3 cellular contexts compared by ENCODE assay signal in the genomic region with DNA sequence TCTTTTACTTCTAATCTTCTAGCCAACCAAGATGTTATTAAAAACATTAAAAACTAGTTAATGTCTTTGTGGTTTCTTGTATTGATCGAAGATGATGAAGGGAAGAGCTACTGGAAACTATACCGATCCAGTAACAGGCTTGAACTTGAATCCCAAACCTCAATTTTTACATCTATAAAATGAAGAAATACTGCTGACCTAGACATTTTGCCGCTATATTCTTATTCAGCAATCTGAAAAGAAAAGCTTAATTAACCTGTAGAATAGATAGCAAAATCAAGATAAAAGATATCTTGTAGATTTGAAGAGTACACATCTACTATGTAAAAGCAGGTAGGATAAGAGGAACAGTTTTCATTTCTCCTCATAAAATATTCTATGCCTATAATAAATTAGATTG.
TF ChIP-seq lines count a peak whose summit lies in the region.

No MANE protein-coding gene starts in this region.

TF ChIP-seq in A549, 52 proteins besides CTCF, POLR2A, EP300 and RAD21:
- TF ChIP-seq TFCP2L1 (CRISPR knock-in tag; IDR thresholded peaks at IDR 0.05) (no peak), BHLHE40 (IDR thresholded peaks at IDR 0.05; ENCODE audit: low read depth, low read length) (no peak), MAFK (IDR thresholded peaks at IDR 0.05; ENCODE audit: partially characterized antibody) (peak; percentile 93)

TF ChIP-seq in IMR-90, 13 proteins besides CTCF, POLR2A, EP300 and RAD21:
- TF ChIP-seq MAFK (IDR thresholded peaks at IDR 0.05; ENCODE audit: low read depth, low read length) (peak; percentile 95), SMC3 (IDR thresholded peaks at IDR 0.05; ENCODE audit: low read depth, low read length) (no peak)

TF ChIP-seq in H1, 55 proteins besides CTCF, POLR2A, EP300 and RAD21:
- TF ChIP-seq MAFK (IDR thresholded peaks at IDR 0.05; ENCODE audit: low read depth, low read length): peak; percentile 62; the same call in 1 of the 2 replicates
- no peak for TF ChIP-seq SP2 (IDR thresholded peaks at IDR 0.05; ENCODE audit: low read length)
